Comparison of ENCODE assay signal across 1 cellular context in the genomic region with DNA sequence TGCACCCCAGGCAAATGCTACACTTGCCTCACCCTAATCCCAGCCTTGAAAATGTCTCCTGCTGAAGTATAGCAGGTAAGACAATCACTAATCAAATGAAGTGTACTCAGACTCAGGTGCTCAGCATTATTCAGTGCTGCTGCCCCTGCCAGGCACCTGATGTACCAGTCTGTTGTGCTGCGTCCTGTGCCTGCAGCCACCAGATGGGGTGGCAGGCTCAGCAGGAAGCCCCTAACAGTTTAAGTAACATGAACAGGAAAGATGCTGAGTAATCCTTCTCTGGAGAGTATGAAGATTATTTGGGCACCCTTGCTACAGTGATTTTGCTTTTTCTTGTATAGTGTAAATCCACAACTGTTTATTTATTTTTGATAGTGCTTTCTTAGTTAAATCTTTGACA.
TF ChIP-seq lines count a peak whose summit lies in the region.

No MANE protein-coding gene starts in this region.

TF ChIP-seq in IMR-90, 13 proteins besides CTCF, POLR2A, EP300 and RAD21 (continued from another document):
- no peak for TF ChIP-seq SMC3 (IDR thresholded peaks at IDR 0.05; ENCODE audit: low read depth, low read length)
- no peak for TF ChIP-seq FOS (IDR thresholded peaks at IDR 0.05; ENCODE audit: low read depth, low read length)
- no peak for TF ChIP-seq CHD1 (IDR thresholded peaks at IDR 0.05; ENCODE audit: low read depth, low read length)
- TF ChIP-seq CEBPB (IDR thresholded peaks at IDR 0.05; ENCODE audit: low read depth, low read length) = no peak
- TF ChIP-seq, protein P1, sequence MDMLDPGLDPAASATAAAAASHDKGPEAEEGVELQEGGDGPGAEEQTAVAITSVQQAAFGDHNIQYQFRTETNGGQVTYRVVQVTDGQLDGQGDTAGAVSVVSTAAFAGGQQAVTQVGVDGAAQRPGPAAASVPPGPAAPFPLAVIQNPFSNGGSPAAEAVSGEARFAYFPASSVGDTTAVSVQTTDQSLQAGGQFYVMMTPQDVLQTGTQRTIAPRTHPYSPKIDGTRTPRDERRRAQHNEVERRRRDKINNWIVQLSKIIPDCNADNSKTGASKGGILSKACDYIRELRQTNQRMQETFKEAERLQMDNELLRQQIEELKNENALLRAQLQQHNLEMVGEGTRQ (IDR thresholded peaks at IDR 0.05; ENCODE audit: low read depth, low read length) = no peak
- TF ChIP-seq MXI1 (IDR thresholded peaks at IDR 0.05; ENCODE audit: borderline replicate concordance, low read depth, low read length) = no peak
- TF ChIP-seq, protein P2, sequence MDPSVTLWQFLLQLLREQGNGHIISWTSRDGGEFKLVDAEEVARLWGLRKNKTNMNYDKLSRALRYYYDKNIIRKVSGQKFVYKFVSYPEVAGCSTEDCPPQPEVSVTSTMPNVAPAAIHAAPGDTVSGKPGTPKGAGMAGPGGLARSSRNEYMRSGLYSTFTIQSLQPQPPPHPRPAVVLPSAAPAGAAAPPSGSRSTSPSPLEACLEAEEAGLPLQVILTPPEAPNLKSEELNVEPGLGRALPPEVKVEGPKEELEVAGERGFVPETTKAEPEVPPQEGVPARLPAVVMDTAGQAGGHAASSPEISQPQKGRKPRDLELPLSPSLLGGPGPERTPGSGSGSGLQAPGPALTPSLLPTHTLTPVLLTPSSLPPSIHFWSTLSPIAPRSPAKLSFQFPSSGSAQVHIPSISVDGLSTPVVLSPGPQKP (IDR thresholded peaks at IDR 0.05; ENCODE audit: borderline replicate concordance, low read depth, low read length) = no peak
- no peak for TF ChIP-seq NFE2L2 (IDR thresholded peaks at IDR 0.05; ENCODE audit: low read depth, low read length)
TF ChIP-seq in IMR-90: peak in this region for 0.
